Comparison of ENCODE assay signal across 1 cellular context in genomic region chr9:130029223-130029583, GRCh38.
TF ChIP-seq lines count a peak whose summit lies in the region.

No MANE protein-coding gene starts in this region.

TF ChIP-seq in HepG2, 621 proteins besides CTCF, POLR2A, EP300 and RAD21 (continued from another document):
- TF ChIP-seq ARID4A (CRISPR knock-in tag; IDR thresholded peaks at IDR 0.05; ENCODE audit: borderline replicate concordance) (no peak), NAIF1 (CRISPR knock-in tag; IDR thresholded peaks at IDR 0.05; ENCODE audit: borderline replicate concordance) (0 out of 2 replicates have a peak, but pooled peaks have one; percentile 6)
TF ChIP-seq in HepG2: peak in this region for 2.
